Comparison of ENCODE assay signal across 13 cellular contexts in the genomic region with DNA sequence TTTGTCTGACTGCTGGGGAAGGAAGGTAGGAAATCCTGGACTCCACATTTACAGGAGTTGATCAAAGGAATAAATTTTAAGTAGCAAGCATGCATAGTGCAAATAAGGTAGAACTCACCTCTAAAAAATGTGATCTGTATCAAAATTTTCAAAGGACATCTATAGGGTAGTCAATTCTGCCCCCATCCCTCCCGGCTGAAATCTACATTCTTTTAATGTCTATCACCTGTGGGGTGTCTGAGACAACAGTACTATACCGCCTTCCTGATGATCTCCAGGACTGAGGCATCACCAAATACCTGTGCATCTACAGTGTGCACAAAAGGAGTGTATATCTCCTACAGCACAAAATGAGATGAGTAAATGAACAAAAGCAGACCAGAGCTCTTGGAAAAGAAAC.
"Had no signal": no experiment of that assay in that cellular context is flagged by ENCODE, and none has a peak within 500 bp of the region (broad histone marks: within the 10 kb centered on the region; RNA-seq: fewer than 3 reads in every experiment).

No MANE protein-coding gene starts in this region.

- H3K9me3 Mint-ChIP-seq: brain; naive B cell; T-helper 2 cell treated with Interferon-gamma antibody and Interleukin-4, amounts not matched to agents 5 μg/mL and 100 μg/mL, for 36 hours had no signal

- H3K27ac Mint-ChIP-seq: T-helper 2 cell treated with Interferon-gamma antibody and Interleukin-4, amounts not matched to agents 5 μg/mL and 100 μg/mL, for 36 hours had no signal

- H3K27me3 Mint-ChIP-seq: brain, naive B cell had no signal

- H3K4me3 Mint-ChIP-seq: brain; naive B cell; T-helper 2 cell treated with Interferon-gamma antibody and Interleukin-4, amounts not matched to agents 5 μg/mL and 100 μg/mL, for 36 hours had no signal

- H3K9me3 ChIP-seq: lower lobe of right lung, sigmoid colon, suprapubic skin, upper lobe of left lung had no signal

- H3K36me3 Mint-ChIP-seq: naive B cell had no signal

- ATAC-seq: lower lobe of right lung; stimulated activated naive CD8-positive, alpha-beta T cell treated with anti-CD3 and anti-CD28 coated beads, Interleukin-15, Interleukin-2, amounts not matched to agents 100 U/mL and 50 U/mL, for 24 hours had no signal

- DNase-seq: activated CD4-positive, alpha-beta T cell treated with anti-CD3 and anti-CD28 coated beads for 1 hour; activated CD8-positive, alpha-beta memory T cell treated with anti-CD3 and anti-CD28 coated beads for 24 hours; amniotic stem cell; hypothalamus; lower lobe of right lung; naive B cell; SIG-M5; sigmoid colon; stimulated activated naive CD8-positive, alpha-beta T cell treated with anti-CD3 and anti-CD28 coated beads, Interleukin-15, Interleukin-2, amounts not matched to agents 100 U/mL and 50 U/mL, for 24 hours; upper lobe of left lung had no signal
